Comparison of ENCODE assay signal across 11 cellular contexts in the genomic region with DNA sequence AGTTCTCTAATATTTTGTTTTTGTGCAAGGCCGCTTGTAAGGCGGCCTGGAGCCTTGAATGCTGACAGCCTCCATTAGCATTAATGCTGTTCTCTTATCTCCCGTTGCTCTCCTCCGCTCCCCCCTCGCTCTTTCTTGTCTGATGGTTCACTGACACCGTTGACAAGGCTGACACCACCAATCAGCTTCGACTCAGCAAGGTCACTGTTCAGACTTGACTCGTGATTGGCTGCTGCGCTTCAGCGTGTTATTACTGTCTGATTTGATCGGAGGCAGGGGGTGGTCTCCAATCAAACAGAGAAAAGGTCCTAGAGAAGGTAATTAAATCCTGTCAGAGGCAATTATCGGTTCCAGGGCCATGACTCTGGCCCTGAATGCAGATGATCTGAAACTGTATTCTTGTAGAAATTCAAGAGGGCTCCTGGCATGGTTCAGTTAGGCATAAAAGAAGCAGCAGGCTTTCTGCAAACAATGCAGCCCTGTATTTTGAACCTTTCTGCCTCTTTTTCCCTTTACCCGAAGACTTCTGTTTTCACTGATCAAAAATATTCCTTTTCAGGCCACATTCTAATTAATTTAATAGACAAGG. TPM values are rescaled to one million over a fixed set of nuclear protein-coding genes. Genes with fewer than 3 reads are reported as not detected.
DNase-seq lines count a peak whose midpoint lies in the region; ATAC-seq and TF ChIP-seq lines count a peak whose summit lies in the region.
"Had no signal": no experiment of that assay in that cellular context is flagged by ENCODE, and none has a peak within 500 bp of the region (broad histone marks: within the 10 kb centered on the region; RNA-seq: fewer than 3 reads in every experiment).

No MANE protein-coding gene starts in this region.

- no peaks in the 10 kb centered on the region for H3K9me3 Mint-ChIP-seq in endothelial cell (ENCODE audit: unreplicated experiment)

- no peak overlapping the region for H3K4me3 Mint-ChIP-seq in endothelial cell (ENCODE audit: unreplicated experiment)

- ATAC-seq in GM21381 (IDR thresholded peaks at IDR 0.05; ENCODE audit: unreplicated experiment) (no peak), GM21717 (IDR thresholded peaks at IDR 0.05; ENCODE audit: unreplicated experiment) (no peak)

- no peaks in the 10 kb centered on the region for H3K27me3 Mint-ChIP-seq in endothelial cell (ENCODE audit: unreplicated experiment)

- no peak overlapping the region for H3K27ac Mint-ChIP-seq in endothelial cell (ENCODE audit: unreplicated experiment)

- no peaks in the 10 kb centered on the region for H3K4me1 Mint-ChIP-seq in endothelial cell (ENCODE audit: unreplicated experiment)

- no peaks in the 10 kb centered on the region for H3K36me3 Mint-ChIP-seq in endothelial cell (ENCODE audit: low read depth, unreplicated experiment)

- TF ChIP-seq CTCF in endothelial cell (IDR thresholded peaks at IDR 0.05; ENCODE audit: unreplicated experiment): no peak

- peak; percentile 21 for DNase-seq in 8988T
- DNase-seq in NCI-H187 (lab: John Stamatoyannopoulos, UW): peak; percentile 47 to 72
- peak; percentile 20 for DNase-seq in endothelial cell (ENCODE audit: low spot score)
- DNase-seq in middle frontal gyrus (ENCODE audit: extremely low spot score, low spot score): peak; percentile 50
- no peak for DNase-seq in stimulated activated CD4-positive, alpha-beta T cell treated with anti-CD3 and anti-CD28 coated beads, Interleukin-1b, Interleukin-23, amount 100 ng/mL, for 48 hours
- no peak for DNase-seq in effector CD4-positive, alpha-beta T cell
- DNase-seq: cerebellar nuclear complex, NCI-H1694, small intestine had no signal

RNA-seq across cellular contexts. Expression of a gene that starts 49.3 kb away (rescaled TPM):
- total RNA-seq in endothelial cell (ENCODE audit: unreplicated experiment): 50.2 TPM

Comparison
In these comparisons a context has a peak if more than half of its experiments do, and no peak if none do; other contexts are left out.
1. DNase-seq: peak in 8988T (single experiment), NCI-H187 (2 of 2), endothelial cell (single experiment) and middle frontal gyrus (single experiment); none in stimulated activated CD4-positive, alpha-beta T cell treated with anti-CD3 and anti-CD28 coated beads, Interleukin-1b, Interleukin-23, amount 100 ng/mL, for 48 hours (single experiment) and effector CD4-positive, alpha-beta T cell (single experiment).